21 cellular contexts compared by ENCODE assay signal in genomic region chr4:152169666-152170065, GRCh38.
"Had no signal": no experiment of that assay in that cellular context is flagged by ENCODE, and none has a peak within 500 bp of the region (broad histone marks: within the 10 kb centered on the region; RNA-seq: fewer than 3 reads in every experiment).

No MANE protein-coding gene starts in this region.

- H3K4me3 Mint-ChIP-seq: activated CD8-positive, alpha-beta T cell treated with anti-CD3 and anti-CD28 coated beads for 36 hours; activated naive CD4-positive, alpha-beta T cell treated with anti-CD3 and anti-CD28 coated beads, Interleukin-2, amount 50 U/mL, for 24 hours; activated T-cell treated with anti-CD3 and anti-CD28 coated beads, Interleukin-2, amount 50 U/mL, for 72 hours; T-helper 17 cell had no signal

- H3K9me3 ChIP-seq: breast epithelium, colonic mucosa had no signal

- H3K27me3 Mint-ChIP-seq: activated CD8-positive, alpha-beta T cell treated with anti-CD3 and anti-CD28 coated beads for 36 hours; activated naive CD4-positive, alpha-beta T cell treated with anti-CD3 and anti-CD28 coated beads, Interleukin-2, amount 50 U/mL, for 24 hours; T-helper 17 cell had no signal

- H3K9me3 Mint-ChIP-seq: activated CD8-positive, alpha-beta T cell treated with anti-CD3 and anti-CD28 coated beads for 36 hours; activated naive CD4-positive, alpha-beta T cell treated with anti-CD3 and anti-CD28 coated beads, Interleukin-2, amount 50 U/mL, for 24 hours; activated T-cell treated with anti-CD3 and anti-CD28 coated beads, Interleukin-2, amount 50 U/mL, for 72 hours; activated T-helper 2 cell treated with anti-CD3 and anti-CD28 coated beads, Interferon-gamma antibody, Interleukin-2, Interleukin-4, amounts not matched to agents 10 μg/mL and 5 μg/mL and 100 μg/mL, durations not matched to agents 14 hours and 24 hours and 36 hours had no signal

- H3K36me3 ChIP-seq: breast epithelium, colonic mucosa had no signal

- H3K27ac Mint-ChIP-seq: activated CD8-positive, alpha-beta T cell treated with anti-CD3 and anti-CD28 coated beads for 36 hours; activated naive CD4-positive, alpha-beta T cell treated with anti-CD3 and anti-CD28 coated beads, Interleukin-2, amount 50 U/mL, for 24 hours; activated T-cell treated with anti-CD3 and anti-CD28 coated beads, Interleukin-2, amount 50 U/mL, for 72 hours; activated T-helper 2 cell treated with anti-CD3 and anti-CD28 coated beads, Interferon-gamma antibody, Interleukin-2, Interleukin-4, amounts not matched to agents 10 μg/mL and 5 μg/mL and 100 μg/mL, durations not matched to agents 14 hours and 24 hours and 36 hours; T-helper 17 cell had no signal

- H3K27ac ChIP-seq: breast epithelium, colonic mucosa, PC-9 had no signal

- DNase-seq: activated CD4-positive, alpha-beta T cell treated with anti-CD3 and anti-CD28 coated beads for 4 hours; activated CD8-positive, alpha-beta memory T cell treated with anti-CD3 and anti-CD28 coated beads, Interleukin-2, amount 50 U/mL, for 4 hours; activated CD8-positive, alpha-beta T cell treated with anti-CD3 and anti-CD28 coated beads for 36 hours; activated gamma-delta T cell treated with Interleukin-2 at 50 U/mL for 16 hours; activated T-cell treated with anti-CD3 and anti-CD28 coated beads, Interleukin-2, amount 50 U/mL, for 72 hours; aorta; caudate nucleus; colonic mucosa; NCI-H1048; NCI-H1930; NCI-H2107; NCI-H2171 treated with DMSO at 0.1 percent for 48 hours; NCI-H510A treated with DMSO at 0.1 percent for 48 hours; PC-9; SHP77 treated with DMSO at 0.1 percent for 48 hours; T-helper 17 cell; T-helper 9 cell had no signal

- ATAC-seq: activated CD4-positive, CD25-positive, alpha-beta regulatory T cell treated with anti-CD3 and anti-CD28 coated beads, Interleukin-2, amount 50 U/mL, for 24 hours; activated CD8-positive, alpha-beta T cell treated with anti-CD3 and anti-CD28 coated beads for 36 hours; activated T-cell treated with anti-CD3 and anti-CD28 coated beads, Interleukin-2, amount 50 U/mL, for 72 hours; T-helper 17 cell had no signal

- H3K4me1 Mint-ChIP-seq: activated naive CD4-positive, alpha-beta T cell treated with anti-CD3 and anti-CD28 coated beads, Interleukin-2, amount 50 U/mL, for 24 hours; T-helper 17 cell had no signal

- H3K4me1 ChIP-seq: breast epithelium, colonic mucosa had no signal

- H2AFZ ChIP-seq: PC-9 had no signal

- H3K4me3 ChIP-seq: breast epithelium, colonic mucosa, PC-9 had no signal

- H3K4me2 ChIP-seq: PC-9 had no signal

- H3K27me3 ChIP-seq: breast epithelium, colonic mucosa had no signal
